In genomic region chr12:121448771-121449315, GRCh38 we compare ENCODE assay signal across 16 cellular contexts. TPM values are rescaled to one million over a fixed set of nuclear protein-coding genes. Genes with fewer than 3 reads are reported as not detected.
DNase-seq lines count a peak whose midpoint lies in the region; ATAC-seq and TF ChIP-seq lines count a peak whose summit lies in the region.
"Had no signal": no experiment of that assay in that cellular context is flagged by ENCODE, and none has a peak within 500 bp of the region (broad histone marks: within the 10 kb centered on the region; RNA-seq: fewer than 3 reads in every experiment).

No MANE protein-coding gene starts in this region.

- H3K4me1 Mint-ChIP-seq in T-helper 1 cell treated with Interleukin-12 subunit alpha and Interleukin-12 subunit beta and Interleukin-4 antibody, amounts not matched to agents 30 μg/mL and 1 μg/mL, for 36 hours (ENCODE audit: low read depth) = peaks cover 14% of the 10 kb centered on the region
- H3K4me1 Mint-ChIP-seq in WTC11 (peaks cover 6% of the 10 kb centered on the region), nephron progenitor cell (peaks cover 63% of the 10 kb centered on the region)

- DNase-seq in T-helper 1 cell (no peak), WTC11 (ENCODE audit: low spot score) (no peak), nephron progenitor cell (no peak), germinal center (ENCODE audit: low spot score) (no peak), AG20443 (ENCODE audit: low spot score) (no peak)
- DNase-seq: C1 segment of cervical spinal cord, EL, Kasumi-1, MM.1S, NCI-H1092 treated with DMSO at 0.1 percent for 48 hours, NCI-H187, NCI-H446, Peyer's patch had no signal

- ATAC-seq in WTC11 = no peak
- no peak for ATAC-seq in GM21528 (IDR thresholded peaks at IDR 0.05; ENCODE audit: low FRiP score, unreplicated experiment)
- ATAC-seq: Right ventricle myocardium inferior had no signal

- POLR2A ChIA-PET in WTC11 (lab: Charles Lee) = interaction anchor here (0.5 kb wide), 1 partner anchor 10 kb away, joined by 3 read pairs; no protein-coding TSS in a partner anchor

- CTCF ChIA-PET in WTC11 (lab: Charles Lee) = interaction anchor here (1.0 kb wide), 1 partner anchor 30 kb away, joined by 3 read pairs; no protein-coding TSS in a partner anchor

- H3K27me3 Mint-ChIP-seq in T-helper 1 cell treated with Interleukin-12 subunit alpha and Interleukin-12 subunit beta and Interleukin-4 antibody, amounts not matched to agents 30 μg/mL and 1 μg/mL, for 36 hours (ENCODE audit: low read depth) = no peaks in the 10 kb centered on the region
- H3K27me3 Mint-ChIP-seq in WTC11 (ENCODE audit: low read depth) = no peaks in the 10 kb centered on the region; the same call in 1 of the 2 replicates
- H3K27me3 Mint-ChIP-seq in nephron progenitor cell (ENCODE audit: low read depth, poor library complexity) = peaks cover 7% of the 10 kb centered on the region

- no peak overlapping the region for H3K4me3 Mint-ChIP-seq in T-helper 1 cell treated with Interleukin-12 subunit alpha and Interleukin-12 subunit beta and Interleukin-4 antibody, amounts not matched to agents 30 μg/mL and 1 μg/mL, for 36 hours
- no peak overlapping the region for H3K4me3 Mint-ChIP-seq in WTC11
- H3K4me3 Mint-ChIP-seq in nephron progenitor cell = no peak overlapping the region

- TF ChIP-seq CTCF in WTC11 (IDR thresholded peaks at IDR 0.05) (no peak), nephron progenitor cell (IDR thresholded peaks at IDR 0.05) (no peak)

- H3K9me3 Mint-ChIP-seq in T-helper 1 cell treated with Interleukin-12 subunit alpha and Interleukin-12 subunit beta and Interleukin-4 antibody, amounts not matched to agents 30 μg/mL and 1 μg/mL, for 36 hours = no peaks in the 10 kb centered on the region
- H3K9me3 Mint-ChIP-seq in WTC11 (no peaks in the 10 kb centered on the region), nephron progenitor cell (no peaks in the 10 kb centered on the region)

- H3K27ac Mint-ChIP-seq in T-helper 1 cell treated with Interleukin-12 subunit alpha and Interleukin-12 subunit beta and Interleukin-4 antibody, amounts not matched to agents 30 μg/mL and 1 μg/mL, for 36 hours = peak overlapping the region; percentile 26
- H3K27ac Mint-ChIP-seq in WTC11 = peak overlapping the region; percentile 82
- peak overlapping the region; percentile 68 for H3K27ac Mint-ChIP-seq in nephron progenitor cell

- peaks cover 16% of the 10 kb centered on the region for H3K36me3 Mint-ChIP-seq in T-helper 1 cell treated with Interleukin-12 subunit alpha and Interleukin-12 subunit beta and Interleukin-4 antibody, amounts not matched to agents 30 μg/mL and 1 μg/mL, for 36 hours (ENCODE audit: low read depth)
- H3K36me3 Mint-ChIP-seq in WTC11 (peaks cover 17% of the 10 kb centered on the region), nephron progenitor cell (ENCODE audit: low read depth) (peaks cover 65% of the 10 kb centered on the region)

TF ChIP-seq in WTC11, 78 proteins besides CTCF, POLR2A, EP300 and RAD21 (continues in another document):
- TF ChIP-seq ZBTB21 (CRISPR knock-in tag; IDR thresholded peaks at IDR 0.05; ENCODE audit: borderline replicate concordance) = no peak
- TF ChIP-seq, protein P1, sequence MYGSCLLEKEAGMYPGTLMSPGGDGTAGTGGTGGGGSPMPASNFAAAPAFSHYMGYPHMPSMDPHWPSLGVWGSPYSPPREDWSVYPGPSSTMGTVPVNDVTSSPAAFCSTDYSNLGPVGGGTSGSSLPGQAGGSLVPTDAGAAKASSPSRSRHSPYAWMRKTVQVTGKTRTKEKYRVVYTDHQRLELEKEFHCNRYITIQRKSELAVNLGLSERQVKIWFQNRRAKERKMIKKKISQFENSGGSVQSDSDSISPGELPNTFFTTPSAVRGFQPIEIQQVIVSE (CRISPR knock-in tag; IDR thresholded peaks at IDR 0.05; ENCODE audit: borderline replicate concordance) = no peak
- no peak for TF ChIP-seq ZMAT4 (CRISPR knock-in tag; IDR thresholded peaks at IDR 0.05)
- TF ChIP-seq SMAD3 (CRISPR knock-in tag; IDR thresholded peaks at IDR 0.05; ENCODE audit: borderline replicate concordance) = no peak
- no peak for TF ChIP-seq ZNF281 (CRISPR knock-in tag; IDR thresholded peaks at IDR 0.05)
- TF ChIP-seq ZNF423 (CRISPR knock-in tag; IDR thresholded peaks at IDR 0.05) = no peak
- TF ChIP-seq FOXP1 (CRISPR knock-in tag; IDR thresholded peaks at IDR 0.05; ENCODE audit: borderline replicate concordance) = no peak
- no peak for TF ChIP-seq ZNF121 (CRISPR knock-in tag; IDR thresholded peaks at IDR 0.05)
- TF ChIP-seq, protein P2, sequence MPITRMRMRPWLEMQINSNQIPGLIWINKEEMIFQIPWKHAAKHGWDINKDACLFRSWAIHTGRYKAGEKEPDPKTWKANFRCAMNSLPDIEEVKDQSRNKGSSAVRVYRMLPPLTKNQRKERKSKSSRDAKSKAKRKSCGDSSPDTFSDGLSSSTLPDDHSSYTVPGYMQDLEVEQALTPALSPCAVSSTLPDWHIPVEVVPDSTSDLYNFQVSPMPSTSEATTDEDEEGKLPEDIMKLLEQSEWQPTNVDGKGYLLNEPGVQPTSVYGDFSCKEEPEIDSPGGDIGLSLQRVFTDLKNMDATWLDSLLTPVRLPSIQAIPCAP (CRISPR knock-in tag; IDR thresholded peaks at IDR 0.05) = no peak
- no peak for TF ChIP-seq SP1 (CRISPR knock-in tag; conservative IDR thresholded peaks at IDR 0.05)
- no peak for TF ChIP-seq TP53 (CRISPR knock-in tag; IDR thresholded peaks at IDR 0.05)
- no peak for TF ChIP-seq RELA (CRISPR knock-in tag; IDR thresholded peaks at IDR 0.05; ENCODE audit: borderline replicate concordance)
- TF ChIP-seq TEAD4 (CRISPR knock-in tag; IDR thresholded peaks at IDR 0.05) = no peak
- TF ChIP-seq ATF2 (CRISPR knock-in tag; IDR thresholded peaks at IDR 0.05; ENCODE audit: borderline replicate concordance, low read depth) = no peak
- no peak for TF ChIP-seq KAT7 (CRISPR knock-in tag; IDR thresholded peaks at IDR 0.05; ENCODE audit: borderline replicate concordance)

RNA-seq across cellular contexts. Expression of gene RNF34, which starts 48.9 kb away (rescaled TPM):
- 42.8 to 53.6 TPM (median 51.0 TPM) in 3 replicates for total RNA-seq in WTC11 (2021)

Comparison
In these comparisons a context has a peak if more than half of its experiments do, and no peak if none do; other contexts are left out.
1. H3K27ac Mint-ChIP-seq: peak in every context shown above with its lines; median percentile 82 in WTC11; 68 in nephron progenitor cell; 26 in T-helper 1 cell treated with Interleukin-12 subunit alpha and Interleukin-12 subunit beta and Interleukin-4 antibody, amounts not matched to agents 30 μg/mL and 1 μg/mL, for 36 hours.